Comparison of ENCODE assay signal across 8 cellular contexts in genomic region chr1:52055066-52055853, GRCh38. TPM values are rescaled to one million over a fixed set of nuclear protein-coding genes. Genes with fewer than 3 reads are reported as not detected.
DNase-seq lines count a peak whose midpoint lies in the region; ATAC-seq and TF ChIP-seq lines count a peak whose summit lies in the region.

TXNDC12 (minus strand) TSS chr1:52055191; CDS start chr1:52055096, 95 bp downstream.

- peak within 1 kb of the TSS; percentile 91 for H3K9ac ChIP-seq in Karpas-422 (ENCODE audit: low read length)

- peak within 1 kb of the TSS; percentile 85 for H3K27ac Mint-ChIP-seq in stimulated activated memory B cell treated with anti-CD40 and anti-IgM and Interleukin-4, amounts not matched to agents 10 μg/mL and 1 μg/mL and 100 μg/mL, for 72 hours

- WGBS in esophagus squamous epithelium, 2 donors, result 0 to 1% methylated on average over 23 to 36 of the region's 45 CpGs

- intact Hi-C loops in esophagus squamous epithelium (cut with DNase I), result no loop called here

- peak within 1 kb of the TSS; percentile 2 for H2AFZ ChIP-seq in Karpas-422 (ENCODE audit: low read length)

- H3K9me2 ChIP-seq in Karpas-422 (replicated peaks; ENCODE audit: insufficient read depth, low read length), result no peaks in the 10 kb centered on the region

- peak within 1 kb of the TSS; percentile 96 for H3K4me3 Mint-ChIP-seq in stimulated activated memory B cell treated with anti-CD40 and anti-IgM and Interleukin-4, amounts not matched to agents 10 μg/mL and 1 μg/mL and 100 μg/mL, for 72 hours

- peak; percentile 89 for DNase-seq in DMS153 (lab: John Stamatoyannopoulos, UW)
- peak; percentile 94 for DNase-seq in Karpas-422
- DNase-seq in RKO (ENCODE audit: low spot score), result peak; percentile 96
- peak; percentile 42 for DNase-seq in activated T-helper 1 cell treated with Interleukin-2 at 50 U/mL for 16 hours (ENCODE audit: low read depth)
- peak; percentile 34 for DNase-seq in esophagus squamous epithelium (lab: John Stamatoyannopoulos, UW)

- peak in 3 of 4 donors; percentile 15 to 83 (median 44) for TF ChIP-seq POLR2A in esophagus squamous epithelium (IDR thresholded peaks at IDR 0.05)

- peaks cover 30% of the 10 kb centered on the region for H3K4me1 ChIP-seq in Karpas-422 (ENCODE audit: low read length)
- peaks cover 14 to 53% (median 38%) of the 10 kb centered on the region in 3 donors for H3K4me1 ChIP-seq in esophagus squamous epithelium
- peaks cover 0 to 29% of the 10 kb centered on the region in 2 donors for H3K4me1 ChIP-seq in muscle layer of duodenum (ENCODE audit: control insufficient read depth in 1 of 2, insufficient read depth in 2 of 2, low read length in 2 of 2)

- H3K27ac ChIP-seq in Karpas-422 (ENCODE audit: low read length), result peak within 1 kb of the TSS; percentile 88
- peak within 1 kb of the TSS; percentile 90 to 98 (median 96) for H3K27ac ChIP-seq in esophagus squamous epithelium
- peak within 1 kb of the TSS; percentile 89 for H3K27ac ChIP-seq in muscle layer of duodenum (ENCODE audit: low read length)

- H3K9me3 ChIP-seq in Karpas-422 (ENCODE audit: low read length) (no peaks in the 10 kb centered on the region), esophagus squamous epithelium (no peaks in the 10 kb centered on the region), muscle layer of duodenum (ENCODE audit: control insufficient read depth in 1 of 2, low read length in 2 of 2) (no peaks in the 10 kb centered on the region)

- peak within 1 kb of the TSS; percentile 91 for H3K4me3 ChIP-seq in Karpas-422 (ENCODE audit: low read length)
- peak within 1 kb of the TSS; percentile 73 to 99 (median 96) for H3K4me3 ChIP-seq in esophagus squamous epithelium
- H3K4me3 ChIP-seq in muscle layer of duodenum (ENCODE audit: low read depth in 1 of 2, low read length in 2 of 2), result peak within 1 kb of the TSS; percentile 81 to 94

- peaks cover 95% of the 10 kb centered on the region for H3K79me2 ChIP-seq in Karpas-422 (ENCODE audit: low read length)

- peak; percentile 49 for ATAC-seq in GM21723 (IDR thresholded peaks at IDR 0.05; ENCODE audit: unreplicated experiment)
- peak; percentile 76 for ATAC-seq in stimulated activated memory B cell treated with anti-CD40 and anti-IgM and Interleukin-4, amounts not matched to agents 10 μg/mL and 1 μg/mL and 100 μg/mL, for 72 hours

- no peak for TF ChIP-seq CTCF in esophagus squamous epithelium (IDR thresholded peaks at IDR 0.05)

- peaks cover 50% of the 10 kb centered on the region for H3K4me1 Mint-ChIP-seq in stimulated activated memory B cell treated with anti-CD40 and anti-IgM and Interleukin-4, amounts not matched to agents 10 μg/mL and 1 μg/mL and 100 μg/mL, for 72 hours

- no peaks in the 10 kb centered on the region for H3K27me3 ChIP-seq in Karpas-422 (ENCODE audit: low read length)
- no peaks in the 10 kb centered on the region for H3K27me3 ChIP-seq in esophagus squamous epithelium
- no peaks in the 10 kb centered on the region for H3K27me3 ChIP-seq in muscle layer of duodenum (ENCODE audit: low read depth, low read length)

- H3K4me2 ChIP-seq in Karpas-422 (ENCODE audit: low read depth, low read length, poor library complexity, severe bottlenecking), result peak within 1 kb of the TSS; percentile 95

- no peaks in the 10 kb centered on the region for H3K27me3 Mint-ChIP-seq in stimulated activated memory B cell treated with anti-CD40 and anti-IgM and Interleukin-4, amounts not matched to agents 10 μg/mL and 1 μg/mL and 100 μg/mL, for 72 hours

- peaks cover under 1% of the 10 kb centered on the region for H3K36me3 Mint-ChIP-seq in stimulated activated memory B cell treated with anti-CD40 and anti-IgM and Interleukin-4, amounts not matched to agents 10 μg/mL and 1 μg/mL and 100 μg/mL, for 72 hours

- H4K20me1 ChIP-seq in Karpas-422 (ENCODE audit: insufficient read depth, low read depth, low read length), result peaks cover 8% of the 10 kb centered on the region; the same call in 1 of the 2 replicates

- H3K36me3 ChIP-seq in Karpas-422 (ENCODE audit: insufficient read depth, low read length) (peaks cover 16% of the 10 kb centered on the region; the same call in 1 of the 2 replicates), esophagus squamous epithelium (peaks cover 0 to 37% (median under 1%) of the 10 kb centered on the region in 3 donors), muscle layer of duodenum (ENCODE audit: control insufficient read depth in 1 of 2, insufficient read depth in 2 of 2, low read length in 2 of 2) (peaks cover 6 to 22% of the 10 kb centered on the region in 2 donors)

- no peaks in the 10 kb centered on the region for H3K9me3 Mint-ChIP-seq in stimulated activated memory B cell treated with anti-CD40 and anti-IgM and Interleukin-4, amounts not matched to agents 10 μg/mL and 1 μg/mL and 100 μg/mL, for 72 hours

RNA-seq across cellular contexts. Expression of gene TXNDC12, which starts in this region (rescaled TPM):
- total RNA-seq in Karpas-422 (2014; rRNA removed; shearing (Covaris generic); ENCODE audit: low replicate concordance), result 39.2 and 44.2 TPM in 2 replicates
- 10 to 100 TPM; 16.6 to 29.8 (median 23.2) TPM for total RNA-seq in esophagus squamous epithelium

Comparison
In these comparisons a context has a peak if more than half of its experiments do, and no peak if none do; other contexts are left out.
1. Peak in every context shown above with its lines: DNase-seq, ATAC-seq, H3K4me3 ChIP-seq and H3K27ac ChIP-seq.
2. DNase-seq: peak in every context shown above with its lines; median percentile 96 in RKO; 94 in Karpas-422; 89 in DMS153; 42 in activated T-helper 1 cell treated with Interleukin-2 at 50 U/mL for 16 hours; 34 in esophagus squamous epithelium.